Comparison of ENCODE assay signal across 12 cellular contexts in the genomic region with DNA sequence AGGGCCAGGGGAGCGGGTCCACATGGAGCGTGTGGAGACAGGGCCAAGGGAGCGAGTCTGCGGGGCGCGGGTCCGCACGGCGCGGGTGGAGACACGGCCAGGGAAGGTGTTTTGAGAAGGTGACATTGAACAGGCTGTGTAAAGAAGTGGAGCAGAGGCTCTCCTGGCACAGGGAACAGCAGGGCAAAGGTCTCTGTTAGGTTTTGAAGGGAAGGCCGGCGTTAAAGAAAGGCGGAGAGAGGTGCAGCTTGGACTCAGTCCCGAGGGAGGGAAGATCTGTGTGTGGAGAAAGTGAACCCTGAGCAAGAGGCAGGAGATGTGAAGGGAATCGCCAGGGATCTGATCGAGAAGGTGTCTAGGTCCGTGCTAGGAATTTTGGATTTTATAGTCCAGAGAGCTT. TPM values are rescaled to one million over a fixed set of nuclear protein-coding genes. Genes with fewer than 3 reads are reported as not detected.
DNase-seq lines count a peak whose midpoint lies in the region; ATAC-seq and TF ChIP-seq lines count a peak whose summit lies in the region.
"Had no signal": no experiment of that assay in that cellular context is flagged by ENCODE, and none has a peak within 500 bp of the region (broad histone marks: within the 10 kb centered on the region; RNA-seq: fewer than 3 reads in every experiment).

No MANE protein-coding gene starts in this region.

- H3K27me3 Mint-ChIP-seq in activated naive CD4-positive, alpha-beta T cell treated with anti-CD3 and anti-CD28 coated beads, Interleukin-2, amount 50 U/mL, for 24 hours = no peaks in the 10 kb centered on the region
- H3K27me3 Mint-ChIP-seq in activated B cell treated with CpG ODN at 0.5 μM for 24 hours (no peaks in the 10 kb centered on the region), immature natural killer cell (ENCODE audit: low read depth in 3 of 3) (peaks cover 0 to 2% (median 0%) of the 10 kb centered on the region in 3 donors)
- H3K27me3 Mint-ChIP-seq in stimulated activated memory B cell treated with anti-CD40 and anti-IgM and Interleukin-4, amounts not matched to agents 10 μg/mL and 1 μg/mL and 100 μg/mL, for 72 hours = no peaks in the 10 kb centered on the region

- intact Hi-C loops in activated B cell treated with CpG ODN at 0.5 μM for 24 hours (cut with micrococcal nuclease) (no loop called here), posterior vena cava (cut with DNase I) (no loop called here)

- peak overlapping the region; percentile 81 for H3K4me3 Mint-ChIP-seq in activated naive CD4-positive, alpha-beta T cell treated with anti-CD3 and anti-CD28 coated beads, Interleukin-2, amount 50 U/mL, for 24 hours
- H3K4me3 Mint-ChIP-seq in activated B cell treated with CpG ODN at 0.5 μM for 24 hours (peak overlapping the region; percentile 69), immature natural killer cell (peak overlapping the region; percentile 38 to 81 (median 60))
- H3K4me3 Mint-ChIP-seq in stimulated activated memory B cell treated with anti-CD40 and anti-IgM and Interleukin-4, amounts not matched to agents 10 μg/mL and 1 μg/mL and 100 μg/mL, for 72 hours = peak overlapping the region; percentile 13

- H3K4me1 Mint-ChIP-seq in activated naive CD4-positive, alpha-beta T cell treated with anti-CD3 and anti-CD28 coated beads, Interleukin-2, amount 50 U/mL, for 24 hours = peaks cover 19% of the 10 kb centered on the region
- H3K4me1 Mint-ChIP-seq in activated B cell treated with CpG ODN at 0.5 μM for 24 hours = peaks cover 16% of the 10 kb centered on the region
- H3K4me1 Mint-ChIP-seq in immature natural killer cell = peaks cover 11 to 25% of the 10 kb centered on the region in 2 donors
- H3K4me1 Mint-ChIP-seq in stimulated activated memory B cell treated with anti-CD40 and anti-IgM and Interleukin-4, amounts not matched to agents 10 μg/mL and 1 μg/mL and 100 μg/mL, for 72 hours = peaks cover 11% of the 10 kb centered on the region

- no peak for ATAC-seq in activated B cell treated with CpG ODN at 0.5 μM for 24 hours (ENCODE audit: low read depth)
- ATAC-seq in stimulated activated memory B cell treated with anti-CD40 and anti-IgM and Interleukin-4, amounts not matched to agents 10 μg/mL and 1 μg/mL and 100 μg/mL, for 72 hours = no peak

- no peaks in the 10 kb centered on the region for H3K36me3 Mint-ChIP-seq in activated naive CD4-positive, alpha-beta T cell treated with anti-CD3 and anti-CD28 coated beads, Interleukin-2, amount 50 U/mL, for 24 hours
- H3K36me3 Mint-ChIP-seq in activated B cell treated with CpG ODN at 0.5 μM for 24 hours (ENCODE audit: low read depth) (no peaks in the 10 kb centered on the region), immature natural killer cell (no peaks in the 10 kb centered on the region)
- no peaks in the 10 kb centered on the region for H3K36me3 Mint-ChIP-seq in stimulated activated memory B cell treated with anti-CD40 and anti-IgM and Interleukin-4, amounts not matched to agents 10 μg/mL and 1 μg/mL and 100 μg/mL, for 72 hours

- no peak for DNase-seq in activated naive CD4-positive, alpha-beta T cell treated with anti-CD3 and anti-CD28 coated beads, Interleukin-2, amount 50 U/mL, for 16 hours
- DNase-seq in activated B cell treated with CpG ODN at 0.5 μM for 24 hours (no peak), immature natural killer cell (no peak), Ammon's horn (ENCODE audit: low spot score) (no peak), posterior vena cava (ENCODE audit: low spot score) (no peak)
- no peak for DNase-seq in stimulated activated CD4-positive, alpha-beta T cell treated with anti-CD3 and anti-CD28 coated beads, Interleukin-2, amount 100 ng/mL, for 24 hours
- DNase-seq: adrenal gland, DMS79, NCI-H2081 treated with DMSO at 0.1 percent for 48 hours, testis had no signal

- CTCF ChIA-PET in activated B cell treated with CpG ODN at 0.5 μM for 24 hours (lab: Charles Lee) = no interaction called here

- POLR2A ChIA-PET in activated B cell treated with CpG ODN at 0.5 μM for 24 hours (lab: Charles Lee) = no interaction called here

- peak overlapping the region; percentile 39 for H3K27ac Mint-ChIP-seq in activated naive CD4-positive, alpha-beta T cell treated with anti-CD3 and anti-CD28 coated beads, Interleukin-2, amount 50 U/mL, for 24 hours
- H3K27ac Mint-ChIP-seq in activated B cell treated with CpG ODN at 0.5 μM for 24 hours (no peak overlapping the region), immature natural killer cell (peak overlapping the region in 1 of 6 donors; percentile 61)
- no peak overlapping the region for H3K27ac Mint-ChIP-seq in stimulated activated memory B cell treated with anti-CD40 and anti-IgM and Interleukin-4, amounts not matched to agents 10 μg/mL and 1 μg/mL and 100 μg/mL, for 72 hours

- no peak for TF ChIP-seq CTCF in activated B cell treated with CpG ODN at 0.5 μM for 24 hours (IDR thresholded peaks at IDR 0.05)

- H3K9me3 Mint-ChIP-seq in activated naive CD4-positive, alpha-beta T cell treated with anti-CD3 and anti-CD28 coated beads, Interleukin-2, amount 50 U/mL, for 24 hours = no peaks in the 10 kb centered on the region
- H3K9me3 Mint-ChIP-seq in activated B cell treated with CpG ODN at 0.5 μM for 24 hours (no peaks in the 10 kb centered on the region), immature natural killer cell (no peaks in the 10 kb centered on the region)
- H3K9me3 Mint-ChIP-seq in stimulated activated memory B cell treated with anti-CD40 and anti-IgM and Interleukin-4, amounts not matched to agents 10 μg/mL and 1 μg/mL and 100 μg/mL, for 72 hours = no peaks in the 10 kb centered on the region

RNA-seq across cellular contexts. Expression of a gene that starts 1.8 kb away (rescaled TPM):
- total RNA-seq in activated B cell treated with CpG ODN at 0.5 μM for 24 hours (5.3 and 7.7 TPM in 2 replicates), posterior vena cava (1 to 10 TPM; 7.1 to 9.5 TPM)
- polyA plus RNA-seq in immature natural killer cell = 10 to 100 TPM; 12.5 to 18.2 (median 17.3) TPM

RNA-seq across cellular contexts. Expression of a gene that starts 2.1 kb away (rescaled TPM):
- 51.1 and 64.3 TPM in 2 replicates for total RNA-seq in activated B cell treated with CpG ODN at 0.5 μM for 24 hours
- polyA plus RNA-seq in immature natural killer cell = 1 to 10 TPM; 2.2 to 8.8 (median 2.3) TPM
- 10 to 100 TPM; 16.6 to 21.2 TPM for total RNA-seq in posterior vena cava

RNA-seq across cellular contexts. Expression of a gene that starts 21.4 kb away (rescaled TPM):
- 44.0 and 48.7 TPM in 2 replicates for total RNA-seq in activated B cell treated with CpG ODN at 0.5 μM for 24 hours
- 10 to 100 TPM; 12.1 to 19.6 (median 18.7) TPM for polyA plus RNA-seq in immature natural killer cell
- total RNA-seq in posterior vena cava = 10 to 100 TPM; 20.0 to 24.2 TPM

Comparison
In these comparisons a context has a peak if more than half of its experiments do, and no peak if none do; other contexts are left out.
1. H3K4me3 Mint-ChIP-seq: peak in every context shown above with its lines; median percentile 81 in activated naive CD4-positive, alpha-beta T cell treated with anti-CD3 and anti-CD28 coated beads, Interleukin-2, amount 50 U/mL, for 24 hours; 69 in activated B cell treated with CpG ODN at 0.5 μM for 24 hours; 60 in immature natural killer cell; 13 in stimulated activated memory B cell treated with anti-CD40 and anti-IgM and Interleukin-4, amounts not matched to agents 10 μg/mL and 1 μg/mL and 100 μg/mL, for 72 hours.